In genomic region chr21:36879827-36880226, GRCh38 we compare ENCODE assay signal across 18 cellular contexts.
DNase-seq lines count a peak whose midpoint lies in the region; ATAC-seq, FAIRE-seq and TF ChIP-seq lines count a peak whose summit lies in the region.
"Had no signal": no experiment of that assay in that cellular context is flagged by ENCODE, and none has a peak within 500 bp of the region (broad histone marks: within the 10 kb centered on the region; RNA-seq: fewer than 3 reads in every experiment).

No MANE protein-coding gene starts in this region.

- H3K4me2 ChIP-seq in K562 (ENCODE audit: insufficient read depth, low read length) (no peak overlapping the region), HepG2 (ENCODE audit: low read depth, low read length) (0 out of 2 replicates have a peak overlapping the region, but pooled peaks have one; percentile 29)
- H3K4me2 ChIP-seq: GM23338 had no signal

- TF ChIP-seq EP300 in K562 (IDR thresholded peaks at IDR 0.05; ENCODE audit: low read length), result no peak
- TF ChIP-seq EP300 in HepG2 (IDR thresholded peaks at IDR 0.05; ENCODE audit: low read depth in 2 of 2, low read length in 2 of 2), result no peak
- no peak for TF ChIP-seq EP300 in HepG2 (CRISPR knock-in tag; IDR thresholded peaks at IDR 0.05; ENCODE audit: borderline replicate concordance)

- TF ChIP-seq CTCF in K562 (IDR thresholded peaks at IDR 0.05 in 2 of 3, conservative IDR thresholded peaks at IDR 0.05 in 1 of 3; ENCODE audit: insufficient read depth in 2 of 3, low read depth in 1 of 3, low read length in 3 of 3), result no peak
- TF ChIP-seq CTCF in HepG2 (CRISPR knock-in tag; IDR thresholded peaks at IDR 0.05), result no peak

- POLR2A ChIA-PET in K562 (lab: Yijun Ruan, JAX), result interaction anchor here (0.6 to 1.0 kb wide), 3 partner anchors 43 to 1227 kb away, joined by 3 to 4 read pairs (median 3); no protein-coding TSS in a partner anchor
- POLR2A ChIA-PET in HepG2 (lab: Yijun Ruan, JAX), result no interaction called here

- H4K20me1 ChIP-seq in K562 (replicated peaks; ENCODE audit: control insufficient read depth, insufficient read depth, low read length) (no peaks in the 10 kb centered on the region), HepG2 (ENCODE audit: insufficient read depth, low read length) (no peaks in the 10 kb centered on the region)

- CTCF ChIA-PET in K562 (lab: Yijun Ruan, JAX; ENCODE audit: low intra/inter-chr PET ratio), result no interaction called here
- CTCF ChIA-PET in HepG2 (lab: Yijun Ruan, JAX; ENCODE audit: low intra/inter-chr PET ratio, low total read pairs), result no interaction called here

- FAIRE-seq in K562 (lab: Jason Lieb, UNC) (peak; percentile 19), HepG2 (lab: Jason Lieb, UNC) (no peak)
- FAIRE-seq: A204.1, D721Med, H54, HTR-8/SVneo had no signal

- 8% methylated on average over 4 of the region's 4 CpGs for WGBS in K562 (ENCODE audit: insufficient coverage, low coverage, missing lambda C conversion rate)
- WGBS in HepG2 (ENCODE audit: low lambda C conversion rate), result 45% methylated on average over 4 of the region's 4 CpGs

- no peaks in the 10 kb centered on the region for H3K9me1 ChIP-seq in K562 (ENCODE audit: control insufficient read depth, insufficient read depth, low read length)

- peaks cover 0 to under 1% of the 10 kb centered on the region in 2 experiments; a peak in 1 of 5 replicates for H3K4me1 ChIP-seq in K562 (replicated peaks in 1 of 2; ENCODE audit: control insufficient read depth in 2 of 2, insufficient read depth in 2 of 2, low read length in 2 of 2)
- peaks cover 14% of the 10 kb centered on the region for H3K4me1 ChIP-seq in HepG2 (ENCODE audit: insufficient read depth, low read length)

- H3K27ac ChIP-seq in K562 (ENCODE audit: extremely low read depth, low read depth, low read length) (no peak overlapping the region), HepG2 (ENCODE audit: extremely low read length, insufficient read depth, low read length) (peak overlapping the region; percentile 37)
- H3K27ac ChIP-seq: C4-2B, HL-60 had no signal

- ATAC-seq in K562, result no peak
- ATAC-seq in HepG2, result peak; percentile 54
- ATAC-seq in HG03378 (IDR thresholded peaks at IDR 0.05; ENCODE audit: unreplicated experiment), result no peak
- ATAC-seq: GM23338 had no signal

- no peaks in the 10 kb centered on the region for H3K79me2 ChIP-seq in K562 (ENCODE audit: control insufficient read depth, insufficient read depth, low read length)
- no peaks in the 10 kb centered on the region for H3K79me2 ChIP-seq in HepG2 (ENCODE audit: insufficient read depth, low read length)

- intact Hi-C loops in K562 (cut with micrococcal nuclease) (no loop called here), HepG2 (cut with micrococcal nuclease; ENCODE audit: unreplicated experiment) (no loop called here)

- DNase-seq in OCI-M1 (lab: John Stamatoyannopoulos, UW) (peak; percentile 58), K562 (ENCODE audit: extremely low read depth in 1 of 4, low spot score in 3 of 4) (no peak), HepG2 (ENCODE audit: low spot score) (peak; percentile 7), NCI-H524 (lab: John Stamatoyannopoulos, UW) (no peak)
- DNase-seq in activated effector memory CD4-positive, alpha-beta T cell treated with anti-CD3 and anti-CD28 coated beads, Interleukin-2, amount 50 U/mL, for 16 hours, result no peak
- DNase-seq: AML-193; Caco-2; CD4-positive, alpha-beta T cell; DMS79; HCEC 1CT had no signal

- H3K36me3 ChIP-seq in K562 (ENCODE audit: control insufficient read depth, insufficient read depth, low read length) (no peaks in the 10 kb centered on the region), HepG2 (replicated peaks in 1 of 2; ENCODE audit: control insufficient read depth in 1 of 2, insufficient read depth in 2 of 2, low read length in 2 of 2) (no peaks in the 10 kb centered on the region; a peak in 1 of 5 replicates)

- H3K9ac ChIP-seq in K562 (ENCODE audit: insufficient read depth in 1 of 2, low read depth in 2 of 2, low read length in 2 of 2) (no peak overlapping the region), HepG2 (ENCODE audit: insufficient read depth, low read depth, low read length) (no peak overlapping the region)

- H3K4me3 ChIP-seq in K562, result no peak overlapping the region
- H3K4me3 ChIP-seq in HepG2 (replicated peaks in 1 of 3; ENCODE audit: insufficient read depth in 1 of 3, low read depth in 2 of 3, low read length in 3 of 3), result no peak overlapping the region
- H3K4me3 ChIP-seq: GM23338 had no signal

- H3K27me3 ChIP-seq in K562 (ENCODE audit: control insufficient read depth in 2 of 2, insufficient read depth in 2 of 2, low read length in 2 of 2), result no peaks in the 10 kb centered on the region
- H3K27me3 ChIP-seq in HepG2 (ENCODE audit: control insufficient read depth in 1 of 2, insufficient read depth in 2 of 2, low read length in 2 of 2), result no peaks in the 10 kb centered on the region

- TF ChIP-seq POLR2A in K562 (conservative IDR thresholded peaks at IDR 0.05) (no peak), HepG2 (IDR thresholded peaks at IDR 0.05; ENCODE audit: insufficient read depth in 1 of 2, low read depth in 2 of 2, low read length in 2 of 2) (no peak)

- peaks cover 8% of the 10 kb centered on the region for H3K9me3 ChIP-seq in K562 (replicated peaks; ENCODE audit: control insufficient read depth, insufficient read depth, low read depth, low read length)
- peaks cover 17% of the 10 kb centered on the region for H3K9me3 ChIP-seq in HepG2 (ENCODE audit: low read length)

- BruUV-seq in K562 (replicated peaks; lab: Mats Ljungman, UMichigan), result no TSS peak
- BruUV-seq in HepG2 (replicated peaks; lab: Mats Ljungman, UMichigan), result no TSS peak

- H2AFZ ChIP-seq in K562 (ENCODE audit: low read depth, low read length), result no peak overlapping the region
- H2AFZ ChIP-seq in HepG2 (ENCODE audit: low read length), result no peak overlapping the region
- H2AFZ ChIP-seq: GM23338 had no signal

- TF ChIP-seq RAD21 in K562 (CRISPR knock-in tag; conservative IDR thresholded peaks at IDR 0.05 in 1 of 2, IDR thresholded peaks at IDR 0.05 in 1 of 2) (no peak), HepG2 (CRISPR knock-in tag; IDR thresholded peaks at IDR 0.05) (no peak)

- in situ Hi-C loops in K562 (cut with MboI) (no loop called here), HepG2 (cut with HindIII; ENCODE audit: extremely low pct_ligation_motif_present, low pct_unique_long_range_greater_than_20kb) (no loop called here)

TF ChIP-seq in K562, 482 proteins besides CTCF, POLR2A, EP300 and RAD21:
- no peak for TF ChIP-seq ZNF277 (CRISPR knock-in tag; IDR thresholded peaks at IDR 0.05; ENCODE audit: borderline replicate concordance)
- 0 out of 2 replicates have a peak, but pooled peaks have one; percentile 39 for TF ChIP-seq CEBPB (tag; IDR thresholded peaks at IDR 0.05)

TF ChIP-seq in HepG2, 621 proteins besides CTCF, POLR2A, EP300 and RAD21:
- peak; percentile 63; the same call in 1 of the 2 replicates for TF ChIP-seq ZNF3 (CRISPR knock-in tag; IDR thresholded peaks at IDR 0.05)
- TF ChIP-seq CERS6 (CRISPR knock-in tag; IDR thresholded peaks at IDR 0.05), result no peak
- TF ChIP-seq HOXA5 (CRISPR knock-in tag; IDR thresholded peaks at IDR 0.05), result no peak
- TF ChIP-seq ZNF232 (CRISPR knock-in tag; IDR thresholded peaks at IDR 0.05; ENCODE audit: borderline replicate concordance), result no peak
- TF ChIP-seq CHD4 (IDR thresholded peaks at IDR 0.05; ENCODE audit: borderline replicate concordance, low read length), result no peak
- TF ChIP-seq ZNF263 (CRISPR knock-in tag; IDR thresholded peaks at IDR 0.05), result 0 out of 2 replicates have a peak, but pooled peaks have one; percentile 32

Comparison
In these comparisons a context has a peak if more than half of its experiments do, and no peak if none do; other contexts are left out.
1. DNase-seq: peak in OCI-M1 (single experiment) and HepG2 (single experiment); none in K562 (0 of 4), NCI-H524 (0 of 2) and activated effector memory CD4-positive, alpha-beta T cell treated with anti-CD3 and anti-CD28 coated beads, Interleukin-2, amount 50 U/mL, for 16 hours (single experiment).